Comparison of ENCODE assay signal across 10 cellular contexts in genomic region chr1:228162286-228163003, GRCh38. TPM values are rescaled to one million over a fixed set of nuclear protein-coding genes. Genes with fewer than 3 reads are reported as not detected.
DNase-seq lines count a peak whose midpoint lies in the region; ATAC-seq and TF ChIP-seq lines count a peak whose summit lies in the region.
"Had no signal": no experiment of that assay in that cellular context is flagged by ENCODE, and none has a peak within 500 bp of the region (broad histone marks: within the 10 kb centered on the region; RNA-seq: fewer than 3 reads in every experiment).

No MANE protein-coding gene starts in this region.

- no peak overlapping the region for H4K8ac ChIP-seq in H9 (replicated peaks; ENCODE audit: insufficient read length, low read depth, low read length)

- no peak overlapping the region for H3K9ac ChIP-seq in H9 (ENCODE audit: extremely low read depth, insufficient read length, low read length)
- peak overlapping the region in 2 of 3 donors; percentile 43 to 62 for H3K9ac ChIP-seq in skeletal muscle tissue (ENCODE audit: low read depth in 1 of 3, low read length in 3 of 3)

- no peak overlapping the region for H3K27ac Mint-ChIP-seq in H9
- peak overlapping the region; percentile 69 for H3K27ac Mint-ChIP-seq in activated CD8-positive, alpha-beta T cell treated with anti-CD3 and anti-CD28 coated beads, Interleukin-2, amount 10 ng/mL, durations not matched to agents 7 days and 5 days
- H3K27ac Mint-ChIP-seq: nephron progenitor cell had no signal

- peaks cover 15 to 30% of the 10 kb centered on the region in 2 experiments for H3K4me1 Mint-ChIP-seq in H9
- H3K4me1 Mint-ChIP-seq in activated CD8-positive, alpha-beta T cell treated with anti-CD3 and anti-CD28 coated beads, Interleukin-2, amount 10 ng/mL, durations not matched to agents 7 days and 5 days (ENCODE audit: low read depth) = peaks cover 42% of the 10 kb centered on the region

- H3K27me3 ChIP-seq in H9 (ENCODE audit: insufficient read depth, low read length) (no peaks in the 10 kb centered on the region), skeletal muscle tissue (ENCODE audit: control insufficient read depth in 3 of 3, insufficient read depth in 3 of 3, low read length in 3 of 3) (peaks cover 18 to 36% (median 21%) of the 10 kb centered on the region in 3 donors)

- no peak overlapping the region for H3K4me3 ChIP-seq in skeletal muscle tissue (ENCODE audit: low read length in 3 of 3)
- H3K4me3 ChIP-seq in coronary artery = no peak overlapping the region

- H4K91ac ChIP-seq in H9 (ENCODE audit: insufficient read length, low read depth, low read length) = no peak overlapping the region

- H2BK20ac ChIP-seq in H9 (ENCODE audit: low read depth, low read length, poor library complexity, severe bottlenecking) = no peak overlapping the region

- no CpG with 5 or more reads among the region's 14 CpGs for WGBS in H9 (ENCODE audit: extremely low coverage, insufficient read length, low lambda C conversion rate)

- H2BK5ac ChIP-seq in H9 (ENCODE audit: insufficient read length, low read length) = no peak overlapping the region

- H3K4ac ChIP-seq in H9 (ENCODE audit: low read depth, low read length) = no peak overlapping the region

- no peak overlapping the region for H2BK12ac ChIP-seq in H9 (ENCODE audit: insufficient read length, low read depth, low read length)

- H3K36me3 ChIP-seq in skeletal muscle tissue (ENCODE audit: control insufficient read depth in 3 of 3, insufficient read depth in 3 of 3, low read length in 3 of 3) = no peaks in the 10 kb centered on the region

- no peaks in the 10 kb centered on the region for H3K9me3 ChIP-seq in H9 (ENCODE audit: control insufficient read depth, low read depth, low read length)
- H3K9me3 ChIP-seq in skeletal muscle tissue (ENCODE audit: control insufficient read depth in 3 of 3, low read length in 3 of 3) = no peaks in the 10 kb centered on the region

- no peak for ATAC-seq in activated CD8-positive, alpha-beta T cell treated with anti-CD3 and anti-CD28 coated beads, Interleukin-2, amount 10 ng/mL, durations not matched to agents 7 days and 5 days
- ATAC-seq in left ventricle myocardium superior (no peak), GM19452 (IDR thresholded peaks at IDR 0.05; ENCODE audit: unreplicated experiment) (no peak)

- H3K36me3 Mint-ChIP-seq in H9 (ENCODE audit: insufficient read depth in 1 of 3, low read depth in 3 of 3) = peaks cover 0 to 3% (median 2%) of the 10 kb centered on the region in 3 experiments; a peak in 2 of 7 replicates
- H3K36me3 Mint-ChIP-seq in activated CD8-positive, alpha-beta T cell treated with anti-CD3 and anti-CD28 coated beads, Interleukin-2, amount 10 ng/mL, durations not matched to agents 7 days and 5 days (ENCODE audit: low read depth) = no peaks in the 10 kb centered on the region

- peaks cover 11% of the 10 kb centered on the region for H3K27me3 Mint-ChIP-seq in H9 (ENCODE audit: low read depth)
- no peaks in the 10 kb centered on the region for H3K27me3 Mint-ChIP-seq in activated CD8-positive, alpha-beta T cell treated with anti-CD3 and anti-CD28 coated beads, Interleukin-2, amount 10 ng/mL, durations not matched to agents 7 days and 5 days (ENCODE audit: low read depth)

- CTCF ChIA-PET in activated CD8-positive, alpha-beta T cell treated with anti-CD3 and anti-CD28 coated beads, Interleukin-2, amount 10 ng/mL, durations not matched to agents 7 days and 5 days (lab: Charles Lee) = no interaction called here

- no peak overlapping the region for H3K27ac ChIP-seq in H9 (ENCODE audit: insufficient read length, low read depth, low read length)
- peak overlapping the region; percentile 54 for H3K27ac ChIP-seq in skeletal muscle tissue (ENCODE audit: low read depth, low read length)
- H3K27ac ChIP-seq in coronary artery = peak overlapping the region in 1 of 2 donors; percentile 97

- H3K56ac ChIP-seq in H9 (ENCODE audit: insufficient read length, low read depth, low read length) = no peak overlapping the region

- no peak overlapping the region for H3K23ac ChIP-seq in H9 (ENCODE audit: insufficient read length, low read depth, low read length)

- no peaks in the 10 kb centered on the region for H3K79me1 ChIP-seq in H9 (ENCODE audit: insufficient read depth, low read depth, low read length, poor library complexity, severe bottlenecking)

- POLR2A ChIA-PET in activated CD8-positive, alpha-beta T cell treated with anti-CD3 and anti-CD28 coated beads, Interleukin-2, amount 10 ng/mL, durations not matched to agents 7 days and 5 days (lab: Charles Lee) = interaction anchor here (1.0 kb wide), 1 partner anchor 22 kb away, joined by 3 read pairs; no protein-coding TSS in a partner anchor

- intact Hi-C loops in left ventricle myocardium superior (cut with micrococcal nuclease) = no loop called here

- H2AK5ac ChIP-seq in H9 (ENCODE audit: insufficient read length, low read length) = no peak overlapping the region

- no peaks in the 10 kb centered on the region for H4K20me1 ChIP-seq in H9 (ENCODE audit: control insufficient read depth, insufficient read depth, insufficient read length)

- no peak overlapping the region for H2BK120ac ChIP-seq in H9 (ENCODE audit: low read depth, low read length, poor library complexity, severe bottlenecking)

- no peaks in the 10 kb centered on the region for H3K79me2 ChIP-seq in H9 (ENCODE audit: insufficient read depth, low read length)

- TF ChIP-seq CTCF in H9 (conservative IDR thresholded peaks at IDR 0.05) (0 out of 3 replicates have a peak, but pooled peaks have one; percentile 19), coronary artery (IDR thresholded peaks at IDR 0.05) (no peak)

- no peak overlapping the region for H2AFZ ChIP-seq in H9 (ENCODE audit: low read length)

- H3T11ph ChIP-seq in H9 (ENCODE audit: low read length) = no peak overlapping the region

- DNase-seq in H9 (peak; percentile 56), left ventricle myocardium superior (peak; percentile 65), ACHN (no peak), coronary artery (ENCODE audit: low spot score) (no peak)
- no peak for DNase-seq in activated CD8-positive, alpha-beta T cell treated with anti-CD3 and anti-CD28 coated beads, Interleukin-2, amount 10 ng/mL, durations not matched to agents 7 days and 5 days
- no peak for DNase-seq in stimulated activated naive CD4-positive, alpha-beta T cell treated with Interleukin-2 at 50 U/mL for 16 hours (lab: John Stamatoyannopoulos, UW)
- DNase-seq: NCI-H1436 treated with DMSO at 0.1 percent for 48 hours, nephron progenitor cell had no signal

- H2BK15ac ChIP-seq in H9 (ENCODE audit: low read depth, low read length) = no peak overlapping the region

- H3K14ac ChIP-seq in H9 (ENCODE audit: insufficient read depth, low read length) = 0 out of 2 replicates have a peak overlapping the region, but pooled peaks have one; percentile 1

- no peak overlapping the region for H4K5ac ChIP-seq in H9 (ENCODE audit: insufficient read length, low read depth, low read length)

- H3K18ac ChIP-seq in H9 (ENCODE audit: insufficient read length, low read depth, low read length) = no peak overlapping the region

- no peak overlapping the region for H3K4me2 ChIP-seq in H9 (ENCODE audit: insufficient read depth, insufficient read length, low read length)

- in situ Hi-C loops in ACHN (cut with HindIII; ENCODE audit: low pct_ligation_motif_present, low pct_unique_long_range_greater_than_20kb, low sequenced_read_pairs) = no loop called here

- no peaks in the 10 kb centered on the region; the same call in 1 of the 2 replicates for H3K4me1 ChIP-seq in H9 (ENCODE audit: insufficient read depth, low read length)
- peaks cover 40 to 54% (median 53%) of the 10 kb centered on the region in 3 donors for H3K4me1 ChIP-seq in skeletal muscle tissue (ENCODE audit: control insufficient read depth in 3 of 3, insufficient read depth in 3 of 3, low read length in 3 of 3)

- H3K23me2 ChIP-seq in H9 (ENCODE audit: insufficient read length, low read depth, low read length, poor library complexity, severe bottlenecking) = peaks cover 2% of the 10 kb centered on the region

- no peak overlapping the region for H3K4me3 Mint-ChIP-seq in H9
- H3K4me3 Mint-ChIP-seq in activated CD8-positive, alpha-beta T cell treated with anti-CD3 and anti-CD28 coated beads, Interleukin-2, amount 10 ng/mL, durations not matched to agents 7 days and 5 days = no peak overlapping the region
- H3K4me3 Mint-ChIP-seq: nephron progenitor cell had no signal

- H3K9me3 Mint-ChIP-seq in H9 = peaks cover 0 to 2% of the 10 kb centered on the region in 2 experiments; a peak in 1 of 5 replicates
- no peaks in the 10 kb centered on the region for H3K9me3 Mint-ChIP-seq in activated CD8-positive, alpha-beta T cell treated with anti-CD3 and anti-CD28 coated beads, Interleukin-2, amount 10 ng/mL, durations not matched to agents 7 days and 5 days (ENCODE audit: insufficient read depth)
- H3K9me3 Mint-ChIP-seq: nephron progenitor cell had no signal

RNA-seq across cellular contexts. Expression of gene IBA57, which starts 3.2 kb away (rescaled TPM):
- total RNA-seq in H9 (2021) = 11.8 and 12.6 TPM in 2 replicates
- total RNA-seq in activated CD8-positive, alpha-beta T cell treated with anti-CD3 and anti-CD28 coated beads, Interleukin-2, amount 10 ng/mL, durations not matched to agents 7 days and 5 days = 1 to 10 TPM; 7.5 to 8.9 TPM
- 11.2 TPM for total RNA-seq in left ventricle myocardium superior
- total RNA-seq in skeletal muscle tissue = 3.1 TPM

RNA-seq across cellular contexts. Expression of gene GJC2, which starts 12.7 kb away (rescaled TPM):
- total RNA-seq in H9 (2021) = 1.4 and 1.6 TPM in 2 replicates
- total RNA-seq in activated CD8-positive, alpha-beta T cell treated with anti-CD3 and anti-CD28 coated beads, Interleukin-2, amount 10 ng/mL, durations not matched to agents 7 days and 5 days = 1 to 10 TPM; 4.1 to 4.4 TPM
- total RNA-seq in left ventricle myocardium superior = 1.7 TPM
- 1.6 TPM for total RNA-seq in skeletal muscle tissue

RNA-seq across cellular contexts. Expression of gene GUK1, which starts 22.4 kb away (rescaled TPM):
- 88.2 and 94.3 TPM in 2 replicates for total RNA-seq in H9 (2021)
- total RNA-seq in activated CD8-positive, alpha-beta T cell treated with anti-CD3 and anti-CD28 coated beads, Interleukin-2, amount 10 ng/mL, durations not matched to agents 7 days and 5 days = 100 to 1,000 TPM; 339 to 344 TPM
- 175 TPM for total RNA-seq in left ventricle myocardium superior
- 165 TPM for total RNA-seq in skeletal muscle tissue

RNA-seq across cellular contexts. Expression of gene OBSCN, which starts 45.4 kb away (rescaled TPM):
- total RNA-seq in H9 (2021) = 30.8 and 33.3 TPM in 2 replicates
- 10 to 100 TPM; 12.3 to 14.4 TPM for total RNA-seq in activated CD8-positive, alpha-beta T cell treated with anti-CD3 and anti-CD28 coated beads, Interleukin-2, amount 10 ng/mL, durations not matched to agents 7 days and 5 days
- 316 TPM for total RNA-seq in left ventricle myocardium superior
- total RNA-seq in skeletal muscle tissue = 460 TPM

RNA-seq across cellular contexts. Expression of gene MRPL55, which starts 53.3 kb away (rescaled TPM):
- total RNA-seq in H9 (2021) = 56.9 and 62.3 TPM in 2 replicates
- total RNA-seq in activated CD8-positive, alpha-beta T cell treated with anti-CD3 and anti-CD28 coated beads, Interleukin-2, amount 10 ng/mL, durations not matched to agents 7 days and 5 days = 10 to 100 TPM; 51.1 to 60.7 TPM
- 58.6 TPM for total RNA-seq in left ventricle myocardium superior
- 38.1 TPM for total RNA-seq in skeletal muscle tissue

Comparison
In these comparisons a context has a peak if more than half of its experiments do, and no peak if none do; other contexts are left out.
1. DNase-seq: peak in H9 (single experiment) and left ventricle myocardium superior (single experiment); none in activated CD8-positive, alpha-beta T cell treated with anti-CD3 and anti-CD28 coated beads, Interleukin-2, amount 10 ng/mL, durations not matched to agents 7 days and 5 days (single experiment), ACHN (single experiment), coronary artery (single experiment) and stimulated activated naive CD4-positive, alpha-beta T cell treated with Interleukin-2 at 50 U/mL for 16 hours (single experiment).